ENCODE assay signal across 1 cellular context in genomic region chr12:94701711-94702110, GRCh38.
TF ChIP-seq lines count a peak whose summit lies in the region.

No MANE protein-coding gene starts in this region.

TF ChIP-seq in endothelial cell of umbilical vein, 7 proteins besides CTCF, POLR2A, EP300 and RAD21 (continued from another document):
- TF ChIP-seq FOS (IDR thresholded peaks at IDR 0.05; ENCODE audit: borderline replicate concordance, insufficient read depth, low read length) (no peak), JUN (IDR thresholded peaks at IDR 0.05; ENCODE audit: borderline replicate concordance, insufficient read depth, insufficient read length, low read depth) (no peak)
